ENCODE assay signal across 8 cellular contexts in genomic region chr19:7069042-7069903, GRCh38. TPM values are rescaled to one million over a fixed set of nuclear protein-coding genes. Genes with fewer than 3 reads are reported as not detected.
A peak's percentile ranks its signal among the peaks of the same experiment; 100 is the strongest.
DNase-seq lines count a peak whose midpoint lies in the region; ATAC-seq and TF ChIP-seq lines count a peak whose summit lies in the region.

TSS of gene ZNF557 (plus strand) at chr19:7069703. CDS start at chr19:7075075, 5,372 bp downstream.

- peak within 1 kb of the TSS; percentile 80 for H3K4me3 ChIP-seq in kidney epithelial cell (ENCODE audit: low read depth, low read length)

- DNase-seq in Ammon's horn (ENCODE audit: low spot score) = peak; percentile 99
- peak; percentile 82 for DNase-seq in NCI-H510A (lab: John Stamatoyannopoulos, UW)
- DNase-seq in activated CD4-positive, alpha-beta T cell treated with anti-CD3 and anti-CD28 coated beads for 1 hour = peak; percentile 99
- peak; percentile 97 for DNase-seq in cerebellum (ENCODE audit: low spot score)
- peak; percentile 75 for DNase-seq in kidney epithelial cell (ENCODE audit: low read depth)
- DNase-seq in stimulated activated CD4-positive, alpha-beta T cell treated with anti-CD3 and anti-CD28 coated beads, Interleukin-15, amount 100 ng/mL, for 24 hours = peak; percentile 100

- TF ChIP-seq CTCF in kidney epithelial cell (IDR thresholded peaks at IDR 0.05; ENCODE audit: insufficient read depth, low read length, poor library complexity, severe bottlenecking) = no peak

- peak; percentile 96 for TF ChIP-seq POLR2A in GM19193 (IDR thresholded peaks at IDR 0.05; ENCODE audit: extremely low read depth, insufficient read depth, insufficient read length)

- peak; percentile 88 for ATAC-seq in HG03432 (IDR thresholded peaks at IDR 0.05; ENCODE audit: unreplicated experiment)

- no peaks in the 10 kb centered on the region for H3K27me3 ChIP-seq in kidney epithelial cell (ENCODE audit: control insufficient read depth, insufficient read depth, low read length)

- peaks cover 1% of the 10 kb centered on the region for H3K36me3 ChIP-seq in kidney epithelial cell (ENCODE audit: control insufficient read depth, insufficient read depth, low read length)

RNA-seq across cellular contexts. Expression of gene ZNF557, which starts in this region (rescaled TPM):
- 22.3 TPM for total RNA-seq in cerebellum
- 10.1 and 10.9 TPM in 2 replicates for total RNA-seq in kidney epithelial cell

Comparison
In these comparisons a context has a peak if more than half of its experiments do, and no peak if none do; other contexts are left out.
1. Peak in every context shown above with its lines: DNase-seq, ATAC-seq and H3K4me3 ChIP-seq.